In genomic region chr3:180973543-180973942, GRCh38 we compare ENCODE assay signal across 17 cellular contexts. TPM values are rescaled to one million over a fixed set of nuclear protein-coding genes. Genes with fewer than 3 reads are reported as not detected.
A peak's percentile ranks its signal among the peaks of the same experiment; 100 is the strongest.
DNase-seq lines count a peak whose midpoint lies in the region; ATAC-seq and TF ChIP-seq lines count a peak whose summit lies in the region.
"Had no signal": no experiment of that assay in that cellular context is flagged by ENCODE, and none has a peak within 500 bp of the region (broad histone marks: within the 10 kb centered on the region; RNA-seq: fewer than 3 reads in every experiment).

No MANE protein-coding gene starts in this region.

- intact Hi-C loops in colonic mucosa (cut with DNase I), result no loop called here

- TF ChIP-seq CTCF in colonic mucosa (IDR thresholded peaks at IDR 0.05), result no peak

- H3K9me3 Mint-ChIP-seq in CD8-positive, alpha-beta memory T cell, result no peaks in the 10 kb centered on the region

- ATAC-seq in GM18498 (IDR thresholded peaks at IDR 0.05; ENCODE audit: unreplicated experiment) (peak; percentile 79), GM19043 (IDR thresholded peaks at IDR 0.05; ENCODE audit: low read depth, unreplicated experiment) (peak; percentile 49), HG02623 (IDR thresholded peaks at IDR 0.05; ENCODE audit: unreplicated experiment) (peak; percentile 57), HG03342 (IDR thresholded peaks at IDR 0.05; ENCODE audit: unreplicated experiment) (peak; percentile 62), HG03521 (IDR thresholded peaks at IDR 0.05; ENCODE audit: unreplicated experiment) (no peak)
- ATAC-seq: PC-3 had no signal

- H3K36me3 Mint-ChIP-seq in CD8-positive, alpha-beta memory T cell, result peaks cover 2 to 69% (median 8%) of the 10 kb centered on the region in 3 donors

- H3K27ac Mint-ChIP-seq in CD8-positive, alpha-beta memory T cell, result no peak overlapping the region

- H3K27me3 Mint-ChIP-seq in CD8-positive, alpha-beta memory T cell, result no peaks in the 10 kb centered on the region

- H3K4me3 Mint-ChIP-seq in CD8-positive, alpha-beta memory T cell, result no peak overlapping the region

- POLR2A ChIA-PET in CD8-positive, alpha-beta memory T cell (lab: Charles Lee), result no interaction called here

- H3K4me1 Mint-ChIP-seq in CD8-positive, alpha-beta memory T cell, result peaks cover 0 to 4% (median 3%) of the 10 kb centered on the region in 3 donors

- CTCF ChIA-PET in CD8-positive, alpha-beta memory T cell (lab: Charles Lee), result no interaction called here

- no peak overlapping the region for H3K4me3 ChIP-seq in CD8-positive, alpha-beta memory T cell (ENCODE audit: low read length)
- no peak overlapping the region for H3K4me3 ChIP-seq in colonic mucosa
- H3K4me3 ChIP-seq: adrenal gland, tibial artery had no signal

- H3K27me3 ChIP-seq in CD8-positive, alpha-beta memory T cell (ENCODE audit: insufficient read depth, low read length, poor library complexity, severe bottlenecking), result no peaks in the 10 kb centered on the region
- no peaks in the 10 kb centered on the region for H3K27me3 ChIP-seq in colonic mucosa
- H3K27me3 ChIP-seq: adrenal gland, tibial artery had no signal

- H3K9ac ChIP-seq in colonic mucosa (ENCODE audit: low read depth in 2 of 2, low read length in 2 of 2), result no peak overlapping the region

- no peak overlapping the region for H3K27ac ChIP-seq in CD8-positive, alpha-beta memory T cell (ENCODE audit: low read depth, low read length)
- H3K27ac ChIP-seq in colonic mucosa, result no peak overlapping the region
- H3K27ac ChIP-seq: adrenal gland, epithelial cell of prostate, tibial artery had no signal

- H3K4me1 ChIP-seq in CD8-positive, alpha-beta memory T cell (ENCODE audit: insufficient read depth, low read length), result no peaks in the 10 kb centered on the region
- H3K4me1 ChIP-seq in colonic mucosa, result no peaks in the 10 kb centered on the region
- H3K4me1 ChIP-seq: adrenal gland, tibial artery had no signal

- peaks cover 15% of the 10 kb centered on the region for H3K36me3 ChIP-seq in CD8-positive, alpha-beta memory T cell (ENCODE audit: insufficient read depth, low read length)
- peaks cover 9% of the 10 kb centered on the region for H3K36me3 ChIP-seq in colonic mucosa

- no peak for DNase-seq in CD8-positive, alpha-beta memory T cell
- DNase-seq in effector CD4-positive, alpha-beta T cell, result no peak
- DNase-seq in colonic mucosa, result no peak
- DNase-seq: adrenal gland; DMS 273 treated with DMSO at 0.1 percent for 48 hours; head of caudate nucleus; NCI-H1105; NCI-H226; PC-3; stimulated activated CD4-positive, alpha-beta T cell treated with anti-CD3 and anti-CD28 coated beads, Interleukin-15, amount 100 ng/mL, for 24 hours; tibial artery had no signal

- no peaks in the 10 kb centered on the region for H3K9me3 ChIP-seq in CD8-positive, alpha-beta memory T cell (ENCODE audit: low read length)
- H3K9me3 ChIP-seq in colonic mucosa, result no peaks in the 10 kb centered on the region
- H3K9me3 ChIP-seq: adrenal gland, tibial artery had no signal

RNA-seq across cellular contexts. Expression of gene DNAJC19, which starts 16.0 kb away (rescaled TPM):
- 10 to 100 TPM; 70.2 to 72.0 TPM for total RNA-seq in CD8-positive, alpha-beta memory T cell
- 102 TPM for polyA plus RNA-seq in CD8-positive, alpha-beta memory T cell
- 10 to 100 TPM; 38.0 to 46.7 TPM for total RNA-seq in colonic mucosa
